In the genomic region with DNA sequence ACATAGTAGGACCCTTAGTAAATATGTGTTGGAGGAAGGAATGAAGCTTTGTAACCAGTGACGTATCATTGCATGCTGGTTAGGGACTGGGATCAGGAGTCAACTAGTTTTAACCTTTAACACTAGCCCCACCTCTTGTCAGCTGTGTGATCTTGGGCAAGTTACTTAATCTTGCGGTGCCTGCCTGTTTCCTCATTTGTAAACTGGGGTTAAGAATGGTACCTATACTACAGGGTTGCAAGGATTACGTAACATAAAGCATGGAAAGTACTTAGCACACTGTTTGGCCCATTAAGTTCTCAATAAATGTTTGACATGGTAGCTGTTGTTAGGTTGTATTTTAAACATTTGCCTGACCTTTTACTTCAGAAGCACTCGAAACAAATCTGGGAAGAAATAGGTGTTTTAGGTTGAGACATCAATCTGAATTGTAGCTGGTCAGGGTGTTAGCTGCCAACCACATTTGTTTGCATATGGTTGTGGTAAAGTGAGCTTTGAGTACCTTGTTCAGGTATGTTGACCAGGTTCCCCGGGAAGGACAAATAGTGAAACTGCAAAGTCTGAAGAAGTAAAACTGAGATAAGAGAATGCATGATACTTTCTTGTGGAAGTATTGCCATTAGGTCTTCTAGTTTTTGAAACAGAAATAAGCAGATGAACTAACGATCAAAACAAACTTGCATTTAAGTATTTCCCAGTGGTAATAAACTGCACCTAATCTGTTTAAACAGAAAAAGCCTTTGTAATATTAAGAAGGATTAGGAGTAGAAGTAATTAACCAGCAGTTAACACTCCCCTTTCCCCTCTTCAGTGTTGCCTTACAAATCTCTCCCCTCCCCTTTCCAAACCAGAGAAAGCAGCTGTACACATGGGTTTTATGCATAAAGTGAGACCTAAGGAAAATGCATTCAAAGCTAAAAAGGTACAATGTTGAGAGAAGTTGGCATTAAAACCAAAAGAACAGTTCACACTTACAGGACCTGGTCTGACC, we compare ENCODE assay signal across 8 cellular contexts. TPM values are rescaled to one million over a fixed set of nuclear protein-coding genes. Genes with fewer than 3 reads are reported as not detected.
DNase-seq lines count a peak whose midpoint lies in the region; ATAC-seq and TF ChIP-seq lines count a peak whose summit lies in the region.

No MANE protein-coding gene starts in this region.

- no TSS peak for BruUV-seq in A673 (replicated peaks; lab: Mats Ljungman, UMichigan)

- H3K4me3 ChIP-seq in NB4 (ENCODE audit: low read depth, low read length) (no peak overlapping the region), A673 (ENCODE audit: low read depth, low read length, poor library complexity, severe bottlenecking) (no peak overlapping the region), H7 (ENCODE audit: insufficient read depth, low read depth, low read length) (no peak overlapping the region)

- no peaks in the 10 kb centered on the region for H3K9me3 ChIP-seq in A673 (ENCODE audit: low read depth, low read length, poor library complexity, severe bottlenecking)

- H3K27me3 ChIP-seq in A673 (replicated peaks; ENCODE audit: insufficient read depth, low read depth, low read length, poor library complexity) (no peaks in the 10 kb centered on the region), H7 (ENCODE audit: control insufficient read depth, insufficient read depth, low read length) (no peaks in the 10 kb centered on the region)

- POLR2A ChIA-PET in A673 (lab: Charles Lee; ENCODE audit: low non-redundant PET), result no interaction called here

- H3K27ac ChIP-seq in A673 (ENCODE audit: low read depth, low read length, poor library complexity, severe bottlenecking), result no peak overlapping the region

- intact Hi-C loops in left colon (cut with DNase I, micrococcal nuclease) (no loop called here), A673 (cut with micrococcal nuclease; ENCODE audit: unreplicated experiment) (no loop called here)

- peak; percentile 87 for DNase-seq in NB4 (ENCODE audit: low read depth)
- DNase-seq in left colon, result no peak
- DNase-seq in EL, result no peak
- no peak for DNase-seq in NCI-H1105 treated with DMSO at 0.1 percent for 48 hours (lab: John Stamatoyannopoulos, UW)
- no peak for DNase-seq in A673 (ENCODE audit: low spot score)
- no peak for DNase-seq in H7

- peak; percentile 45 for ATAC-seq in GM18858 (IDR thresholded peaks at IDR 0.05; ENCODE audit: unreplicated experiment)
- peak; percentile 71 for ATAC-seq in HG02588 (IDR thresholded peaks at IDR 0.05; ENCODE audit: unreplicated experiment)
- peak; percentile 76 for ATAC-seq in left colon

- no peak for TF ChIP-seq POLR2A in NB4 (IDR thresholded peaks at IDR 0.05; ENCODE audit: extremely low read depth, insufficient read length)

- H3K4me1 ChIP-seq in A673 (ENCODE audit: insufficient read depth, low read length, poor library complexity, severe bottlenecking), result peaks cover 5% of the 10 kb centered on the region

- TF ChIP-seq CTCF in NB4 (IDR thresholded peaks at IDR 0.05; ENCODE audit: low read depth, low read length) (no peak), A673 (conservative IDR thresholded peaks at IDR 0.05; ENCODE audit: low read depth, low read length) (no peak)

- H3K36me3 ChIP-seq in A673 (ENCODE audit: insufficient read depth, low read length, poor library complexity, severe bottlenecking), result no peaks in the 10 kb centered on the region
- H3K36me3 ChIP-seq in H7 (replicated peaks; ENCODE audit: control insufficient read depth, insufficient read depth, low read length), result no peaks in the 10 kb centered on the region

- CTCF ChIA-PET in A673 (lab: Charles Lee), result no interaction called here

RNA-seq across cellular contexts. Expression of gene SCAANT1, which starts 25.8 kb away (rescaled TPM):
- total RNA-seq in left colon (not detected), A673 (2021) (not detected in 2 replicates)
- total RNA-seq in H7 (2014; rRNA removed; shearing (Covaris generic)), result not detected in 2 replicates
